17 cellular contexts compared by ENCODE assay signal in the genomic region with DNA sequence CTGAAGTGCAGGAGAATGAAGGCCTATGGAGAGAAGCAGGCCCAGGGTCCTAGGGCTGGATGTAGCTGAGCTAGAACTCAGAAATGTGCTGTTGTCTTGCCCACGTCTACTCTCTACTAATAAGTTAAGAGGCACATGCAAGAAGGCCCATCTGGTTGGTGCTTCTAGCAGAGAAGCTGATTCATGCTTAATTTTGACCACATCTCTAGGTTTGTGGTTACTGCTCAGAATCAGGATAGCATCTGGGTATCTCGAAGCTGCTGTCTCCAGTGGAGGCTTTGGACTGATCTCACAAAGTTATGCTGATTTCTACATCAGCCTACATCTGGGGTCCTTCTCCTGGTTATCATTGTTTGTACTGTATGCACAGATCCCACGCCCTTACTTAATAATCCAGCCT.
DNase-seq lines count a peak whose midpoint lies in the region; TF ChIP-seq lines count a peak whose summit lies in the region.
"Had no signal": no experiment of that assay in that cellular context is flagged by ENCODE, and none has a peak within 500 bp of the region (broad histone marks: within the 10 kb centered on the region; RNA-seq: fewer than 3 reads in every experiment).

No MANE protein-coding gene starts in this region.

- H3K4me1 ChIP-seq in tibial nerve: peaks cover 0 to 4% (median 0%) of the 10 kb centered on the region in 4 donors
- H3K4me1 ChIP-seq: heart left ventricle, prostate gland had no signal

- no peak for TF ChIP-seq POLR2A in tibial nerve (IDR thresholded peaks at IDR 0.05)

- H3K4me3 ChIP-seq in HFF-Myc (replicated peaks; ENCODE audit: low read depth, low read length) (no peak overlapping the region), tibial nerve (no peak overlapping the region)
- H3K4me3 ChIP-seq: heart left ventricle, prostate gland had no signal

- no peak overlapping the region for H3K27ac ChIP-seq in tibial nerve
- H3K27ac ChIP-seq: heart left ventricle, prostate gland had no signal

- no peaks in the 10 kb centered on the region for H3K27me3 ChIP-seq in tibial nerve

- DNase-seq in AG08395 (ENCODE audit: low spot score): peak; percentile 26
- peak; percentile 20 for DNase-seq in HFF-Myc (ENCODE audit: extremely low read depth, low read depth)
- DNase-seq in SIG-M5 treated with dmso at 0.1 percent for 504 hours (lab: John Stamatoyannopoulos, UW; ENCODE audit: unreplicated experiment): peak; percentile 44
- peak; percentile 29 for DNase-seq in fibroblast of peridontal ligament (ENCODE audit: extremely low read depth)
- DNase-seq in tibial nerve (ENCODE audit: low spot score in 2 of 2): no peak
- no peak for DNase-seq in C1 segment of cervical spinal cord (lab: John Stamatoyannopoulos, UW)
- DNase-seq in cerebellar cortex (ENCODE audit: low spot score): no peak
- DNase-seq in retina: no peak
- DNase-seq: activated CD4-positive, alpha-beta memory T cell treated with anti-CD3 and anti-CD28 coated beads for 36 hours; activated naive CD4-positive, alpha-beta T cell; cerebellar nuclear complex; DMS153; heart left ventricle; left cardiac atrium; NCI-H1694; NCI-H526 treated with DMSO at 0.1 percent for 48 hours had no signal

- no peaks in the 10 kb centered on the region for H3K9me3 ChIP-seq in tibial nerve
- H3K9me3 ChIP-seq: heart left ventricle, prostate gland had no signal

- no peak for TF ChIP-seq EP300 in tibial nerve (IDR thresholded peaks at IDR 0.05)

- TF ChIP-seq CTCF in HFF-Myc (IDR thresholded peaks at IDR 0.05; ENCODE audit: low read depth, low read length, missing control alignments): no peak
- no peak for TF ChIP-seq CTCF in tibial nerve (IDR thresholded peaks at IDR 0.05)

- 68 to 73% methylated on average over 3 of the region's 3 CpGs for WGBS in tibial nerve, 2 donors

- H3K36me3 ChIP-seq in tibial nerve: no peaks in the 10 kb centered on the region
- H3K36me3 ChIP-seq: heart left ventricle, prostate gland had no signal

Comparison
In these comparisons a context has a peak if more than half of its experiments do, and no peak if none do; other contexts are left out.
1. DNase-seq: peak in AG08395 (single experiment), HFF-Myc (single experiment), SIG-M5 treated with dmso at 0.1 percent for 504 hours (single experiment) and fibroblast of peridontal ligament (single experiment); none in tibial nerve (0 of 2), C1 segment of cervical spinal cord (0 of 14), cerebellar cortex (single experiment) and retina (single experiment).